Comparison of ENCODE assay signal across 19 cellular contexts in genomic region chrX:134738986-134739744, GRCh38. TPM values are rescaled to one million over a fixed set of nuclear protein-coding genes. Genes with fewer than 3 reads are reported as not detected.
DNase-seq lines count a peak whose midpoint lies in the region; ATAC-seq and TF ChIP-seq lines count a peak whose summit lies in the region.
"Had no signal": no experiment of that assay in that cellular context is flagged by ENCODE, and none has a peak within 500 bp of the region (broad histone marks: within the 10 kb centered on the region; RNA-seq: fewer than 3 reads in every experiment).

No MANE protein-coding gene starts in this region.

- no peaks in the 10 kb centered on the region for H3K79me2 ChIP-seq in osteoblast (ENCODE audit: insufficient read depth, low read length)

- no peaks in the 10 kb centered on the region for H3K9me3 Mint-ChIP-seq in chondrocyte (ENCODE audit: low read depth)

- H2AFZ ChIP-seq in osteoblast (ENCODE audit: low read length), result no peak overlapping the region

- 55 to 66% methylated on average over 8 of the region's 8 CpGs for WGBS in upper lobe of left lung, 2 donors

- H4K20me1 ChIP-seq in osteoblast (ENCODE audit: insufficient read depth, low read length), result no peaks in the 10 kb centered on the region

- H3K4me1 ChIP-seq in osteoblast (ENCODE audit: insufficient read depth, low read length) (peaks cover 17% of the 10 kb centered on the region), upper lobe of left lung (no peaks in the 10 kb centered on the region)

- H3K27ac ChIP-seq in osteoblast (ENCODE audit: low read depth, low read length) (no peak overlapping the region), upper lobe of left lung (no peak overlapping the region)
- H3K27ac ChIP-seq: 22Rv1 had no signal

- no peak for ATAC-seq in GM21737 (IDR thresholded peaks at IDR 0.05; ENCODE audit: unreplicated experiment)
- no peak for ATAC-seq in upper lobe of left lung (ENCODE audit: low FRiP score in 2 of 2)
- ATAC-seq: SK-N-SH treated with all-trans-retinoic acid at 6 μM for 48 hours had no signal

- peak overlapping the region; percentile 53 for H3K27ac Mint-ChIP-seq in chondrocyte (ENCODE audit: unreplicated experiment)
- H3K27ac Mint-ChIP-seq: CD4-positive, alpha-beta memory T cell had no signal

- H3K4me2 ChIP-seq in osteoblast (ENCODE audit: insufficient read depth, low read length), result no peak overlapping the region

- no peaks in the 10 kb centered on the region for H3K9me3 ChIP-seq in osteoblast (ENCODE audit: low read depth, low read length)
- H3K9me3 ChIP-seq in upper lobe of left lung, result no peaks in the 10 kb centered on the region
- H3K9me3 ChIP-seq: MG63 had no signal

- TF ChIP-seq EP300 in upper lobe of left lung (IDR thresholded peaks at IDR 0.05), result no peak

- H3K4me1 Mint-ChIP-seq in chondrocyte (ENCODE audit: low read depth), result peaks cover 57% of the 10 kb centered on the region
- H3K4me1 Mint-ChIP-seq: CD4-positive, alpha-beta memory T cell had no signal

- H3K27me3 ChIP-seq in osteoblast (ENCODE audit: insufficient read depth, low read length), result peaks cover 3% of the 10 kb centered on the region
- H3K27me3 ChIP-seq in upper lobe of left lung, result no peaks in the 10 kb centered on the region
- H3K27me3 ChIP-seq: MG63 had no signal

- no peaks in the 10 kb centered on the region for H3K36me3 Mint-ChIP-seq in chondrocyte (ENCODE audit: low read depth)
- H3K36me3 Mint-ChIP-seq: CD4-positive, alpha-beta memory T cell had no signal

- H3K36me3 ChIP-seq in osteoblast (ENCODE audit: insufficient read depth, low read length) (no peaks in the 10 kb centered on the region), upper lobe of left lung (no peaks in the 10 kb centered on the region)
- H3K36me3 ChIP-seq: MG63 had no signal

- H3K4me3 ChIP-seq in NB4 (ENCODE audit: low read depth, low read length) (no peak overlapping the region), osteoblast (ENCODE audit: insufficient read depth, low read length) (no peak overlapping the region), upper lobe of left lung (no peak overlapping the region)
- H3K4me3 ChIP-seq: MG63 had no signal

- TF ChIP-seq CTCF in NB4 (IDR thresholded peaks at IDR 0.05; ENCODE audit: low read depth, low read length) (no peak), chondrocyte (IDR thresholded peaks at IDR 0.05) (no peak), osteoblast (IDR thresholded peaks at IDR 0.05; ENCODE audit: extremely low read depth, low read depth, low read length) (no peak), upper lobe of left lung (IDR thresholded peaks at IDR 0.05) (no peak)

- H3K27me3 Mint-ChIP-seq in chondrocyte (ENCODE audit: low read depth), result no peaks in the 10 kb centered on the region
- H3K27me3 Mint-ChIP-seq: CD4-positive, alpha-beta memory T cell had no signal

- DNase-seq in DMS53 (lab: John Stamatoyannopoulos, UW) (peak; percentile 49), DMS53 treated with DMSO at 0.1 percent for 48 hours (lab: John Stamatoyannopoulos, UW; ENCODE audit: unreplicated experiment) (no peak), NB4 (ENCODE audit: low read depth) (peak; percentile 37), chondrocyte (ENCODE audit: low spot score) (no peak), osteoblast (ENCODE audit: insufficient read length, low spot score, missing footprints) (peak; percentile 17), NCI-H524 treated with DMSO at 0.1 percent for 48 hours (lab: John Stamatoyannopoulos, UW) (no peak), upper lobe of left lung (no peak)
- DNase-seq: Calu3; CD4-positive, alpha-beta memory T cell; DMS79; KG1; MG63; NCI-H2029; NCI-H510A treated with DMSO at 0.1 percent for 48 hours; NK-92 treated with Interleukin-12 subunit alpha and Interleukin-12 subunit beta, amount 100 ng/mL, for 24 hours; SHP77 treated with DMSO at 0.1 percent for 48 hours had no signal

- TF ChIP-seq POLR2A in NB4 (IDR thresholded peaks at IDR 0.05; ENCODE audit: extremely low read depth, insufficient read length) (no peak), upper lobe of left lung (IDR thresholded peaks at IDR 0.05) (no peak)

- H3K4me3 Mint-ChIP-seq in chondrocyte (ENCODE audit: unreplicated experiment), result no peak overlapping the region
- H3K4me3 Mint-ChIP-seq: CD4-positive, alpha-beta memory T cell had no signal

RNA-seq across cellular contexts. Expression of gene PABIR2, which starts 57.8 kb away (rescaled TPM):
- 7.2 to 12.2 TPM (median 7.8 TPM) in 3 replicates for total RNA-seq in chondrocyte
- total RNA-seq in osteoblast, result 4.1 and 4.7 TPM in 2 replicates
- 10 to 100 TPM; 11.4 to 25.1 (median 15.6) TPM for total RNA-seq in upper lobe of left lung

Comparison
In these comparisons a context has a peak if more than half of its experiments do, and no peak if none do; other contexts are left out.
1. DNase-seq: peak in DMS53 (single experiment), NB4 (single experiment) and osteoblast (single experiment); none in DMS53 treated with DMSO at 0.1 percent for 48 hours (single experiment), chondrocyte (single experiment), NCI-H524 treated with DMSO at 0.1 percent for 48 hours (single experiment) and upper lobe of left lung (0 of 2).